35 cellular contexts compared by ENCODE assay signal in the genomic region with DNA sequence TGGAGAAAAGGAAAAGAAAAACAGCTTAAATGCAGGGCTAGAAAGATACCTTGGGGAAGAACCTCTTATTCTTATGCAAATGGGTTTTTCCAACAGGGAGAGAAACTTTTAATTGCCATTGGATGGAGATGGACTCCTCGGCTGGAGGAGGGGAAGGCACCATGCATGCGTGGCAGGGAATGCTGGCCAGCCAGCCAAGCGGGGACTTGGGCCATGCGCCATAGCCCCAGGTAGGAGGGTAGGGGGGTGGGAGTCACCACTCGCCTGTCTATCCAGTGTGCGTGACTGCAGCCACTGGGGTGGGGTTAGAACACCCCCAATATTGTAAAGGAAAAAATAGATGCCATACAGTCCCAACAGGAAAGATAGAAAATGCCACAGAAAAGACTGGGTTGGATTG.
"Had no signal": no experiment of that assay in that cellular context is flagged by ENCODE, and none has a peak within 500 bp of the region (broad histone marks: within the 10 kb centered on the region; RNA-seq: fewer than 3 reads in every experiment).

No MANE protein-coding gene starts in this region.

- H3K36me3 ChIP-seq: MG63 had no signal

- H3K4me3 ChIP-seq: MG63 had no signal

- DNase-seq: Karpas-422, Kasumi-1, MG63, MM.1S, MV-4-11, NCI-H1048, NCI-H1092, NCI-H1092 treated with DMSO at 0.1 percent for 48 hours, NCI-H1105, NCI-H1105 treated with DMSO at 0.1 percent for 48 hours, NCI-H1417, NCI-H1417 treated with DMSO at 0.1 percent for 48 hours, NCI-H1436, NCI-H1436 treated with DMSO at 0.1 percent for 48 hours, NCI-H146, NCI-H1694, NCI-H1694 treated with DMSO at 0.1 percent for 48 hours, NCI-H187, NCI-H187 treated with DMSO at 0.1 percent for 48 hours, NCI-H1930, NCI-H2029, NCI-H2029 treated with DMSO at 0.1 percent for 48 hours, NCI-H2081, NCI-H2081 treated with DMSO at 0.1 percent for 48 hours, NCI-H2171, NCI-H2171 treated with DMSO at 0.1 percent for 48 hours, NCI-H2227 treated with DMSO at 0.1 percent for 48 hours, NCI-H226, NCI-H345, NCI-H446, NCI-H446 treated with DMSO at 0.1 percent for 48 hours, NCI-H510A, NCI-H510A treated with DMSO at 0.1 percent for 48 hours, NCI-H524, NCI-H524 treated with DMSO at 0.1 percent for 48 hours had no signal

- H3K9me3 ChIP-seq: MG63 had no signal

- H3K27me3 ChIP-seq: MG63 had no signal
